ENCODE assay signal across 1 cellular context in genomic region chr2:74835831-74836674, GRCh38.
TF ChIP-seq lines count a peak whose summit lies in the region.

No MANE protein-coding gene starts in this region.

TF ChIP-seq in HepG2, 621 proteins besides CTCF, POLR2A, EP300 and RAD21 (continued from another document and continues in another):
- TF ChIP-seq GMEB2 (CRISPR knock-in tag; IDR thresholded peaks at IDR 0.05; ENCODE audit: low read depth) (no peak), MXD4 (CRISPR knock-in tag; IDR thresholded peaks at IDR 0.05) (peak; percentile 62; the same call in 1 of the 2 replicates), ZNF275 (CRISPR knock-in tag; IDR thresholded peaks at IDR 0.05; ENCODE audit: borderline replicate concordance) (no peak), KLF12 (CRISPR knock-in tag; IDR thresholded peaks at IDR 0.05; ENCODE audit: borderline replicate concordance) (no peak), SP140L (CRISPR knock-in tag; IDR thresholded peaks at IDR 0.05; ENCODE audit: borderline replicate concordance) (0 out of 2 replicates have a peak, but pooled peaks have one; percentile 29), DRAP1 (CRISPR knock-in tag; IDR thresholded peaks at IDR 0.05) (no peak), ZNF224 (CRISPR knock-in tag; IDR thresholded peaks at IDR 0.05) (no peak), MTERF4 (CRISPR knock-in tag; IDR thresholded peaks at IDR 0.05) (no peak), ZNF569 (CRISPR knock-in tag; IDR thresholded peaks at IDR 0.05; ENCODE audit: borderline replicate concordance) (no peak), ZZZ3 (CRISPR knock-in tag; IDR thresholded peaks at IDR 0.05; ENCODE audit: borderline replicate concordance) (no peak), ZNF589 (CRISPR knock-in tag; conservative IDR thresholded peaks at IDR 0.05) (no peak), TFE3 (CRISPR knock-in tag; IDR thresholded peaks at IDR 0.05) (no peak; the same call in 1 of the 2 replicates), IRF9 (CRISPR knock-in tag; IDR thresholded peaks at IDR 0.05; ENCODE audit: borderline replicate concordance) (no peak), ZNF136 (CRISPR knock-in tag; IDR thresholded peaks at IDR 0.05; ENCODE audit: low read depth) (no peak), ZNF687 (CRISPR knock-in tag; IDR thresholded peaks at IDR 0.05) (no peak), ZNF12 (CRISPR knock-in tag; IDR thresholded peaks at IDR 0.05) (0 out of 2 replicates have a peak, but pooled peaks have one; percentile 19), CSRNP1 (CRISPR knock-in tag; IDR thresholded peaks at IDR 0.05) (no peak), ZSCAN21 (CRISPR knock-in tag; IDR thresholded peaks at IDR 0.05; ENCODE audit: borderline replicate concordance) (no peak), KMT2B (CRISPR knock-in tag; IDR thresholded peaks at IDR 0.05) (no peak), POLR2AphosphoS5 (IDR thresholded peaks at IDR 0.05; ENCODE audit: low read depth, low read length) (no peak), ZNF142 (CRISPR knock-in tag; IDR thresholded peaks at IDR 0.05) (no peak), E2F2 (CRISPR knock-in tag; IDR thresholded peaks at IDR 0.05; ENCODE audit: borderline replicate concordance) (no peak), ZNF713 (CRISPR knock-in tag; IDR thresholded peaks at IDR 0.05) (no peak), THAP7 (CRISPR knock-in tag; IDR thresholded peaks at IDR 0.05) (no peak), ZNF329 (CRISPR knock-in tag; IDR thresholded peaks at IDR 0.05; ENCODE audit: low read depth) (no peak), KMT2A (CRISPR knock-in tag; IDR thresholded peaks at IDR 0.05) (no peak), ELF1 (CRISPR knock-in tag; IDR thresholded peaks at IDR 0.05) (no peak), GPBP1L1 (CRISPR knock-in tag; IDR thresholded peaks at IDR 0.05) (no peak), PHB2 (IDR thresholded peaks at IDR 0.05; ENCODE audit: partially characterized antibody) (no peak), KLF16 (CRISPR knock-in tag; IDR thresholded peaks at IDR 0.05) (0 out of 4 replicates have a peak, but pooled peaks of 1 of the 2 experiments have one; percentile 31), ZC3H4 (CRISPR knock-in tag; IDR thresholded peaks at IDR 0.05; ENCODE audit: borderline replicate concordance) (no peak), ZNF782 (CRISPR knock-in tag; IDR thresholded peaks at IDR 0.05; ENCODE audit: borderline replicate concordance) (no peak)
